Comparison of ENCODE assay signal across 22 cellular contexts in genomic region chr5:174796711-174797192, GRCh38.
"Had no signal": no experiment of that assay in that cellular context is flagged by ENCODE, and none has a peak within 500 bp of the region (broad histone marks: within the 10 kb centered on the region; RNA-seq: fewer than 3 reads in every experiment).

No MANE protein-coding gene starts in this region.

- ATAC-seq: left colon; left lung; lower lobe of right lung; naive thymus-derived CD8-positive, alpha-beta T cell; sciatic nerve; stimulated activated naive B cell treated with anti-CD40 and anti-IgM and Interleukin-4, amounts not matched to agents 10 μg/mL and 1 μg/mL and 100 μg/mL, for 72 hours; stimulated activated naive CD8-positive, alpha-beta T cell treated with anti-CD3 and anti-CD28 coated beads, Interleukin-15, Interleukin-2, amounts not matched to agents 100 U/mL and 50 U/mL, for 24 hours had no signal

- FAIRE-seq: kidney had no signal

- DNase-seq: hippocampal formation; kidney; left colon; left lung; lower lobe of right lung; mammary epithelial cell; mesenchymal stem cell; naive thymus-derived CD8-positive, alpha-beta T cell; occipital lobe; ovary; stimulated activated CD4-positive, alpha-beta T cell treated with anti-CD3 and anti-CD28 coated beads, Interleukin-12 subunit alpha, Interleukin-12 subunit beta, amount 100 ng/mL, for 4 hours; stimulated activated CD4-positive, alpha-beta T cell treated with anti-CD3 and anti-CD28 coated beads, Interleukin-15, amount 100 ng/mL, for 24 hours; stimulated activated CD4-positive, alpha-beta T cell treated with anti-CD3 and anti-CD28 coated beads, Interleukin-2, amount 100 ng/mL, for 24 hours; stimulated activated CD4-positive, alpha-beta T cell treated with anti-CD3 and anti-CD28 coated beads, Interleukin-4, amount 100 ng/mL, for 1 hour; stimulated activated naive B cell treated with anti-CD40 and anti-IgM and Interleukin-4, amounts not matched to agents 10 μg/mL and 1 μg/mL and 100 μg/mL, for 72 hours; stimulated activated naive CD8-positive, alpha-beta T cell treated with anti-CD3 and anti-CD28 coated beads, Interleukin-15, Interleukin-2, amounts not matched to agents 100 U/mL and 50 U/mL, for 24 hours; stomach; testis; thyroid gland; transverse colon; upper lobe of left lung had no signal
